8 cellular contexts compared by ENCODE assay signal in genomic region chrY:18421457-18421856, GRCh38.
DNase-seq lines count a peak whose midpoint lies in the region; ATAC-seq and TF ChIP-seq lines count a peak whose summit lies in the region.
"Not testable (repeated sequence)": the region's sequence is repeated elsewhere in the genome, so short reads cannot be mapped to it uniquely, and the experiment has no call there.

No MANE protein-coding gene starts in this region.

- not testable (repeated sequence) for H3K36me3 Mint-ChIP-seq in activated CD8-positive, alpha-beta memory T cell treated with anti-CD3 and anti-CD28 coated beads, Interleukin-2, amount 10 ng/mL, durations not matched to agents 7 days and 5 days; naive thymus-derived CD4-positive, alpha-beta T cell

- not testable (repeated sequence) for DNase-seq in DND-41; activated CD8-positive, alpha-beta memory T cell treated with anti-CD3 and anti-CD28 coated beads, Interleukin-2, amount 10 ng/mL, durations not matched to agents 7 days and 5 days; naive thymus-derived CD4-positive, alpha-beta T cell

- H3K9me3 Mint-ChIP-seq in activated CD8-positive, alpha-beta memory T cell treated with anti-CD3 and anti-CD28 coated beads, Interleukin-2, amount 10 ng/mL, durations not matched to agents 7 days and 5 days (ENCODE audit: low read depth); naive thymus-derived CD4-positive, alpha-beta T cell: not testable (repeated sequence)

- not testable (repeated sequence) for H3K4me1 Mint-ChIP-seq in activated CD8-positive, alpha-beta memory T cell treated with anti-CD3 and anti-CD28 coated beads, Interleukin-2, amount 10 ng/mL, durations not matched to agents 7 days and 5 days; naive thymus-derived CD4-positive, alpha-beta T cell

- H3K27me3 Mint-ChIP-seq in activated CD8-positive, alpha-beta memory T cell treated with anti-CD3 and anti-CD28 coated beads, Interleukin-2, amount 10 ng/mL, durations not matched to agents 7 days and 5 days; naive thymus-derived CD4-positive, alpha-beta T cell: not testable (repeated sequence)

- H2AFZ ChIP-seq in DND-41 (ENCODE audit: low read depth, low read length), result not testable (repeated sequence)

- CTCF ChIA-PET in activated CD8-positive, alpha-beta memory T cell treated with anti-CD3 and anti-CD28 coated beads, Interleukin-2, amount 10 ng/mL, durations not matched to agents 7 days and 5 days (lab: Charles Lee); naive thymus-derived CD4-positive, alpha-beta T cell (lab: Charles Lee): not testable (repeated sequence)

- not testable (repeated sequence) for H3K4me3 ChIP-seq in DND-41 (ENCODE audit: low read depth in 1 of 2, low read length in 2 of 2); naive thymus-derived CD4-positive, alpha-beta T cell (ENCODE audit: low read length)

- H4K20me1 ChIP-seq in DND-41 (ENCODE audit: insufficient read depth, low read length), result not testable (repeated sequence)

- not testable (repeated sequence) for H3K79me2 ChIP-seq in DND-41 (ENCODE audit: insufficient read depth, low read length)

- H3K4me1 ChIP-seq in DND-41 (ENCODE audit: insufficient read depth, low read length); naive thymus-derived CD4-positive, alpha-beta T cell (ENCODE audit: control insufficient read depth in 2 of 2, insufficient read depth in 2 of 2, low read length in 2 of 2): not testable (repeated sequence)

- not testable (repeated sequence) for H3K27ac Mint-ChIP-seq in activated CD8-positive, alpha-beta memory T cell treated with anti-CD3 and anti-CD28 coated beads, Interleukin-2, amount 10 ng/mL, durations not matched to agents 7 days and 5 days; naive thymus-derived CD4-positive, alpha-beta T cell

- H3K4me2 ChIP-seq in DND-41 (ENCODE audit: insufficient read depth, low read length), result not testable (repeated sequence)

- ATAC-seq in DND-41 (ENCODE audit: insufficient read depth, low read depth), result peak; percentile 82
- ATAC-seq in GM19452 (IDR thresholded peaks at IDR 0.05; ENCODE audit: unreplicated experiment), result peak; percentile 58
- ATAC-seq in GM21515 (IDR thresholded peaks at IDR 0.05; ENCODE audit: unreplicated experiment), result peak; percentile 88
- ATAC-seq in HG02759 (IDR thresholded peaks at IDR 0.05; ENCODE audit: unreplicated experiment), result peak; percentile 85
- ATAC-seq in HG03103 (IDR thresholded peaks at IDR 0.05; ENCODE audit: low read depth, unreplicated experiment), result peak; percentile 60
- peak; percentile 59 for ATAC-seq in HG03521 (IDR thresholded peaks at IDR 0.05; ENCODE audit: unreplicated experiment)
- peak; percentile 27 for ATAC-seq in activated CD8-positive, alpha-beta memory T cell treated with anti-CD3 and anti-CD28 coated beads, Interleukin-2, amount 10 ng/mL, durations not matched to agents 7 days and 5 days
- ATAC-seq in naive thymus-derived CD4-positive, alpha-beta T cell, result peak; percentile 27

- H3K9me3 ChIP-seq in DND-41 (ENCODE audit: insufficient read depth, low read length, severe bottlenecking); naive thymus-derived CD4-positive, alpha-beta T cell (ENCODE audit: control insufficient read depth in 2 of 3, low read length in 3 of 3): not testable (repeated sequence)

- not testable (repeated sequence) for H3K9ac ChIP-seq in DND-41 (ENCODE audit: low read depth, low read length)

- POLR2A ChIA-PET in naive thymus-derived CD4-positive, alpha-beta T cell (lab: Charles Lee), result not testable (repeated sequence)

- intact Hi-C loops in naive thymus-derived CD4-positive, alpha-beta T cell (cut with micrococcal nuclease), result not testable (repeated sequence)

- not testable (repeated sequence) for H3K27ac ChIP-seq in DND-41 (ENCODE audit: low read length); naive thymus-derived CD4-positive, alpha-beta T cell (ENCODE audit: low read depth, low read length)

- H3K27me3 ChIP-seq in DND-41 (ENCODE audit: insufficient read depth, low read length, poor library complexity); naive thymus-derived CD4-positive, alpha-beta T cell (ENCODE audit: control insufficient read depth in 2 of 2, insufficient read depth in 2 of 2, low read length in 2 of 2): not testable (repeated sequence)

- not testable (repeated sequence) for H3K4me3 Mint-ChIP-seq in activated CD8-positive, alpha-beta memory T cell treated with anti-CD3 and anti-CD28 coated beads, Interleukin-2, amount 10 ng/mL, durations not matched to agents 7 days and 5 days; naive thymus-derived CD4-positive, alpha-beta T cell

- H3K36me3 ChIP-seq in DND-41 (ENCODE audit: insufficient read depth, low read length); naive thymus-derived CD4-positive, alpha-beta T cell (ENCODE audit: control insufficient read depth in 2 of 3, insufficient read depth in 3 of 3, low read length in 3 of 3): not testable (repeated sequence)

- not testable (repeated sequence) for TF ChIP-seq CTCF in DND-41 (IDR thresholded peaks at IDR 0.05; ENCODE audit: borderline replicate concordance, extremely low read depth, low read length, poor library complexity, severe bottlenecking)

Comparison
In these comparisons a context has a peak if more than half of its experiments do, and no peak if none do; other contexts are left out.
1. ATAC-seq: peak in every context shown above with its lines; median percentile 88 in GM21515; 85 in HG02759; 82 in DND-41; 60 in HG03103; 59 in HG03521; 58 in GM19452; 27 in activated CD8-positive, alpha-beta memory T cell treated with anti-CD3 and anti-CD28 coated beads, Interleukin-2, amount 10 ng/mL, durations not matched to agents 7 days and 5 days; 27 in naive thymus-derived CD4-positive, alpha-beta T cell.